8 cellular contexts compared by ENCODE assay signal in the genomic region with DNA sequence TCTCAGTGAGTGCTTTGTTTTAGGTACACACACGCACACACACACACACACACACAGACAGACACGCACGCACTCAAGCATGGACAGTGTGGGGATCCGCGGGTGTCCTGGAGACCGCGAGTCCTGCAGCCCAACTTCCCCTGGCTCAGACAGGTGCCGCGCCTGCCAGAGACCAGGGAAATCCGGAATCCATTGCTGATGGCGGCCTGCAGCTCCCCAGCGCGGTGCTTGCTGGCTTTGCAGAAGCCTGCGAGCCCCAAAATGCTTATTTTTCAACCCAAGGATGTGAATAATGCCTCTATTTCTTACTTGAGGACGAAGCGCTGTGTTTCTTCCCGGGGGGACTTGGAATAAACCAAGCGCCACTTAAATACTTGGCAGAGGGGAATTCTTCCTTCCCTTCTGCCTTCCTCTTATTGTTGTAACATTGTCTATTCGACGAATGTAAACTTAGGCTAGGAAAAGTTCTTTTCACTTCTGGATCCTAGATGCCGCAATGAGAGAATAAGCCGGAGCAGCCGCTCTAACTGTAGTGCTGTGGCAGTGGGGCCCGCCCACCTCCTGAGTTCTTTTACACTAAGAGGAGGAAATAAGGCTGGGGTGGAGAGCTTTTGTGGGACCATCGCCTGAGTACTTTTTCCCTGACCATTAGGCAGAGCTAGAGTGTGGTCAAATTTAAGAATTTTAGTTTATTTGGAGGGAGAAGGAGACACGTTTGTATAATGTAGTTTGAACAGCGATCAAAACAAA. TPM values are rescaled to one million over a fixed set of nuclear protein-coding genes. Genes with fewer than 3 reads are reported as not detected.
DNase-seq lines count a peak whose midpoint lies in the region; ATAC-seq, FAIRE-seq and TF ChIP-seq lines count a peak whose summit lies in the region.

No MANE protein-coding gene starts in this region.

- TF ChIP-seq EP300 in K562 (IDR thresholded peaks at IDR 0.05; ENCODE audit: low read length), result no peak

- H3K27ac ChIP-seq in SJCRH30, result no peak overlapping the region
- no peak overlapping the region for H3K27ac ChIP-seq in K562 (ENCODE audit: extremely low read depth, low read depth, low read length)

- no TSS peak for BruUV-seq in K562 (replicated peaks; lab: Mats Ljungman, UMichigan)

- H4K20me1 ChIP-seq in K562 (replicated peaks; ENCODE audit: control insufficient read depth, insufficient read depth, low read length), result no peaks in the 10 kb centered on the region

- H3K4me2 ChIP-seq in K562 (ENCODE audit: insufficient read depth, low read length), result peak overlapping the region; percentile 65

- H3K9ac ChIP-seq in K562 (ENCODE audit: insufficient read depth in 1 of 2, low read depth in 2 of 2, low read length in 2 of 2), result peak overlapping the region in 1 of 2 experiments; percentile 73; a peak in 2 of 4 replicates

- intact Hi-C loops in K562 (cut with micrococcal nuclease), result no loop called here

- CTCF ChIA-PET in K562 (lab: Yijun Ruan, JAX; ENCODE audit: low intra/inter-chr PET ratio), result no interaction called here

- 0 out of 6 replicates have a peak, but pooled peaks of 1 of the 3 experiments have one; percentile 4 for TF ChIP-seq CTCF in K562 (IDR thresholded peaks at IDR 0.05 in 2 of 3, conservative IDR thresholded peaks at IDR 0.05 in 1 of 3; ENCODE audit: insufficient read depth in 2 of 3, low read depth in 1 of 3, low read length in 3 of 3)

- H3K79me2 ChIP-seq in K562 (ENCODE audit: control insufficient read depth, insufficient read depth, low read length), result no peaks in the 10 kb centered on the region

- H3K36me3 ChIP-seq in SJCRH30 (no peaks in the 10 kb centered on the region), K562 (ENCODE audit: control insufficient read depth, insufficient read depth, low read length) (no peaks in the 10 kb centered on the region)

- H3K4me3 ChIP-seq in SJCRH30, result peak overlapping the region; percentile 63
- no peak overlapping the region for H3K4me3 ChIP-seq in K562
- peak overlapping the region; percentile 84 for H3K4me3 ChIP-seq in iPS-11a (ENCODE audit: low read depth, low read length)

- in situ Hi-C loops in K562 (cut with MboI), result no loop called here

- no peak for FAIRE-seq in K562 (lab: Jason Lieb, UNC)

- TF ChIP-seq RAD21 in K562 (CRISPR knock-in tag; conservative IDR thresholded peaks at IDR 0.05 in 1 of 2, IDR thresholded peaks at IDR 0.05 in 1 of 2), result no peak

- POLR2A ChIA-PET in K562 (lab: Yijun Ruan, JAX), result no interaction called here

- TF ChIP-seq POLR2A in K562 (conservative IDR thresholded peaks at IDR 0.05), result no peak

- H3K9me1 ChIP-seq in K562 (ENCODE audit: control insufficient read depth, insufficient read depth, low read length), result no peaks in the 10 kb centered on the region

- H3K4me1 ChIP-seq in SJCRH30, result no peaks in the 10 kb centered on the region; the same call in 1 of the 2 replicates
- peaks cover 0 to 14% of the 10 kb centered on the region in 2 experiments; a peak in 2 of 5 replicates for H3K4me1 ChIP-seq in K562 (replicated peaks in 1 of 2; ENCODE audit: control insufficient read depth in 2 of 2, insufficient read depth in 2 of 2, low read length in 2 of 2)

- DNase-seq in Daoy (ENCODE audit: low read depth), result peak; percentile 56
- peak; percentile 12 to 13 for DNase-seq in SJCRH30
- DNase-seq in K562 (ENCODE audit: extremely low read depth in 1 of 4, low spot score in 3 of 4), result no peak
- DNase-seq in renal cortical epithelial cell (ENCODE audit: low read depth), result peak; percentile 38
- no peak for DNase-seq in cerebellum (ENCODE audit: low spot score)

- ATAC-seq in HG02610 (IDR thresholded peaks at IDR 0.05; ENCODE audit: unreplicated experiment) (peak; percentile 22), K562 (peak; percentile 56), GM21390 (IDR thresholded peaks at IDR 0.05; ENCODE audit: unreplicated experiment) (no peak)

- peak overlapping the region; percentile 64 for H2AFZ ChIP-seq in K562 (ENCODE audit: low read depth, low read length)

- H3K27me3 ChIP-seq in SJCRH30, result no peaks in the 10 kb centered on the region; the same call in 1 of the 2 replicates
- peaks cover 17 to 21% of the 10 kb centered on the region in 2 experiments; a peak in 4 of 5 replicates for H3K27me3 ChIP-seq in K562 (ENCODE audit: control insufficient read depth in 2 of 2, insufficient read depth in 2 of 2, low read length in 2 of 2)

- no peaks in the 10 kb centered on the region for H3K9me3 ChIP-seq in SJCRH30 (replicated peaks)
- no peaks in the 10 kb centered on the region for H3K9me3 ChIP-seq in K562 (replicated peaks; ENCODE audit: control insufficient read depth, insufficient read depth, low read depth, low read length)

- WGBS in K562 (ENCODE audit: insufficient coverage, low coverage, missing lambda C conversion rate), result 15% methylated on average over 27 of the region's 27 CpGs

TF ChIP-seq in K562, 482 proteins besides CTCF, POLR2A, EP300 and RAD21:
- TF ChIP-seq, protein P1, sequence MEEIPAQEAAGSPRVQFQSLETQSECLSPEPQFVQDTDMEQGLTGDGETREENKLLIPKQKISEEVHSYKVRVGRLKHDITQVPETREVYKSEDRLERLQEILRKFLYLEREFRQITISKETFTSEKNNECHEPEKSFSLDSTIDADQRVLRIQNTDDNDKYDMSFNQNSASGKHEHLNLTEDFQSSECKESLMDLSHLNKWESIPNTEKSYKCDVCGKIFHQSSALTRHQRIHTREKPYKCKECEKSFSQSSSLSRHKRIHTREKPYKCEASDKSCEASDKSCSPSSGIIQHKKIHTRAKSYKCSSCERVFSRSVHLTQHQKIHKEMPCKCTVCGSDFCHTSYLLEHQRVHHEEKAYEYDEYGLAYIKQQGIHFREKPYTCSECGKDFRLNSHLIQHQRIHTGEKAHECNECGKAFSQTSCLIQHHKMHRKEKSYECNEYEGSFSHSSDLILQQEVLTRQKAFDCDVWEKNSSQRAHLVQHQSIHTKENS (CRISPR knock-in tag; IDR thresholded peaks at IDR 0.05), result no peak
- TF ChIP-seq SRSF9 (IDR thresholded peaks at IDR 0.05; ENCODE audit: borderline replicate concordance, low read depth, low read length), result no peak
- no peak for TF ChIP-seq TCF3 (CRISPR knock-in tag; IDR thresholded peaks at IDR 0.05)
- no peak for TF ChIP-seq SMAD1 (IDR thresholded peaks at IDR 0.05; ENCODE audit: low read depth, low read length, partially characterized antibody)
- TF ChIP-seq ZNF232 (CRISPR knock-in tag; IDR thresholded peaks at IDR 0.05), result no peak
- no peak for TF ChIP-seq JUN (IDR thresholded peaks at IDR 0.05; ENCODE audit: borderline replicate concordance, low read depth, low read length)
- TF ChIP-seq JUN (CRISPR knock-in tag; IDR thresholded peaks at IDR 0.05; ENCODE audit: borderline replicate concordance), result no peak
- no peak for TF ChIP-seq ZNF217 (CRISPR knock-in tag; IDR thresholded peaks at IDR 0.05)
- no peak for TF ChIP-seq ARID1B (IDR thresholded peaks at IDR 0.05)

RNA-seq across cellular contexts. Expression of a gene that starts 0.8 kb away (rescaled TPM):
- total RNA-seq in Daoy (2014; rRNA removed; shearing (Covaris generic)), result 27.4 and 32.0 TPM in 2 replicates
- total RNA-seq in SJCRH30 (2014; rRNA removed; shearing (Covaris generic)), result 0.15 and 0.26 TPM in 2 replicates
- total RNA-seq in K562 (2011; cell fraction: chromatin; rRNA removed; ENCODE audit: low replicate concordance), result 0.05 TPM in 1 of 2 replicates, not detected in the other
- not detected in 2 replicates for total RNA-seq in K562 (2011; cell fraction: nucleolus; rRNA removed)
- total RNA-seq in K562 (2011; cell fraction: nucleoplasm; rRNA removed), result 0.07 and 0.08 TPM in 2 replicates
- total RNA-seq in K562 (2014; rRNA removed) (0.04 TPM in 1 of 2 replicates, not detected in the other), K562 (2014; rRNA removed; fragmentation: Illumina TruSeq; extraction: Trizol) (not detected in 2 replicates), K562 (2015; rRNA removed; fragmentation: Illumina TruSeq; extraction: Trizol) (not detected in 2 replicates), K562 (2021) (0.09 and 0.11 TPM in 2 replicates), renal cortical epithelial cell (21.3 and 54.2 TPM in 2 replicates), cerebellum (1.1 TPM)
- polyA plus RNA-seq in K562 (2011; rRNA removed) (0.01 TPM in 2 replicates), K562 (2014; fragmentation: Illumina TruSeq; extraction: Trizol) (not detected in 2 replicates), K562 (2014; fragmentation: Nextera tagmentation; extraction: Ambion mirVana) (under 1 TPM in 1 of 2 experiments, not detected in 1; 0.01 TPM), K562 (2014; rRNA removed) (0.04 and 0.05 TPM in 2 replicates)
- polyA plus RNA-seq in K562 (2011; cell fraction: cytosol; rRNA removed), result 0.01 and 0.04 TPM in 2 replicates
- polyA plus RNA-seq in K562 (2011; cell fraction: nucleus; rRNA removed), result 0.04 TPM in 1 of 2 replicates, not detected in the other
- 0.03 and 0.04 TPM in 2 replicates for polyA plus RNA-seq in K562 (2012)
- polyA minus RNA-seq in K562 (2011; rRNA and poly(A)+ RNA removed), result 0.12 TPM in 1 of 2 replicates, not detected in the other
- polyA minus RNA-seq in K562 (2011; cell fraction: cytosol; rRNA and poly(A)+ RNA removed), result 0.46 TPM in 1 of 2 replicates, not detected in the other
- under 0.01 TPM in 2 replicates for polyA minus RNA-seq in K562 (2011; cell fraction: nucleus; rRNA and poly(A)+ RNA removed)

Comparison
In these comparisons a context has a peak if more than half of its experiments do, and no peak if none do; other contexts are left out.
1. DNase-seq: peak in Daoy (single experiment), SJCRH30 (2 of 2) and renal cortical epithelial cell (single experiment); none in K562 (0 of 4) and cerebellum (single experiment).
2. RNA of a gene that starts 0.8 kb away (total RNA-seq): 27.4 to 32.0 TPM in Daoy and 21.3 to 54.2 TPM in renal cortical epithelial cell; 1.1 TPM in cerebellum (single experiment), 0.15 to 0.26 TPM in SJCRH30 and 0.04 to 0.11 TPM in K562; every median in the first group is over 10 times any median in the second.